Comparison of ENCODE assay signal across 7 cellular contexts in the genomic region with DNA sequence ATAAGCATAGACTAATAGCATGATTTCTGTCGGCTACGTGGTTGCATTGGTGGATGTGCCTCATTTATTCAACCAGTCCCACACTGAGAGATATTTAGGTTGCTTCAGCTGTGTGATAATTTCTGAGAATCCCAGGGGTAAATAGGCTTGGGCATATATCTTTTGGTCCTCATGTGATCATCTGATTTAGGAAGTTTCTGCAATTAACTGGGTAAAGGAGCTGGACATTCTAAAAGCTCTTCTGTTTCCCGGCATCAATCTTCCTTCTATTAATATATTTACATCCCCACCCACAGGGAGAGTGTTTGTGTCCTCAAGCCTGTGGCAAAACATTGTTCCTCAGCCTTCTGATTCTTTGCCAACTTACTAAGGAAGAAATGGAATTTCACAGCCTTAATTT.
"Had no signal": no experiment of that assay in that cellular context is flagged by ENCODE, and none has a peak within 500 bp of the region (broad histone marks: within the 10 kb centered on the region; RNA-seq: fewer than 3 reads in every experiment).

No MANE protein-coding gene starts in this region.

- H3K36me3 ChIP-seq: HAP-1 had no signal

- H3K27ac ChIP-seq: GM23248 had no signal

- DNase-seq: GM23248, GOT3, H7, IMR-90 had no signal

- ATAC-seq: HCT116, K562 had no signal

- H3K9me3 ChIP-seq: HAP-1 had no signal

- H3K9ac ChIP-seq: GM23248 had no signal

- H2AFZ ChIP-seq: GM23248 had no signal

- H3K4me3 ChIP-seq: GM23248, HAP-1, K562 had no signal
